ENCODE assay signal across 10 cellular contexts in the genomic region with DNA sequence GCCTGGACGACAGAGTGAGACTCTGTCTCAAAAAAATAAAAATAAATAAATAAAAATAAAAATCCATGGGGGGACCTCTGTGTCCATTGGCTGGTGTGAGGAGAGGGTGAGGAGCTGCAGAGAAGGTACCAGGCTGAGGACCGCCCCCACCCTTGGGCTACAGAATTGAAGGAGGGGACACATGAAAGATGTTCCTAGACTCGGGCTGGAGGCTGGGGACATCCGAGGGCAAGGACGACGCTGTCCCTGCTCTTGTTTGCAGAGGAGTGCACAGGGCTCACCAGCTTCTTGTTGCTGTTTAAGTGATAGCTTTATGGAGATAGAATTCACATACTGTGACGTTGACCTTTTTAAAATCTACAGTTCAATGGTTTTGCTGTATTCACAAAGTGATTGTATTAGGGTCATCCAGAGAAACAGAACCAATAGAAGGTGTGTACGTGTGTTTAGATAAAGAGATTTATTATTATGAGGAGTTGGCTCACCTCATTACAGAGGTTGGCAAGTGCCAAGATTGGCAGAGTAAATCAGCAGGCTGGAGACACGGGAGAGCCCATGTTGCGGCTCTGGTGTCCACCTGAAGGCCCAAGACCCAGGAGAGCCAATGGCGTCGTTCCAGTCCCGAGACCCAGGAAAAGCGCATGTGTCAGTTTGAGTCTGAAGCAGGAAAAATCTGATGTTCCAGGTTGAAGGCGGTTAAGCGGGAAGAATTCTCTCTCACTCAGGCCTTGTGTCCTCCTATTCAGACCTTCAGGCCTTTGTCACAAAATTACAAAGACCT.
DNase-seq lines count a peak whose midpoint lies in the region; ATAC-seq, FAIRE-seq and TF ChIP-seq lines count a peak whose summit lies in the region.
"Had no signal": no experiment of that assay in that cellular context is flagged by ENCODE, and none has a peak within 500 bp of the region (broad histone marks: within the 10 kb centered on the region; RNA-seq: fewer than 3 reads in every experiment).

No MANE protein-coding gene starts in this region.

- no peak overlapping the region for H3K4me2 ChIP-seq in astrocyte (ENCODE audit: low read length)
- H3K4me2 ChIP-seq: KMS-11 had no signal

- BruUV-seq in A673 (replicated peaks; lab: Mats Ljungman, UMichigan): no TSS peak

- H3K9ac ChIP-seq in astrocyte (ENCODE audit: low read length): peak overlapping the region; percentile 33
- H3K9ac ChIP-seq: KMS-11 had no signal

- H3K36me3 Mint-ChIP-seq in astrocyte (ENCODE audit: low read depth, unreplicated experiment): peaks cover 2% of the 10 kb centered on the region
- H3K36me3 Mint-ChIP-seq in naive thymus-derived CD4-positive, alpha-beta T cell: peaks cover 0 to 48% (median 23%) of the 10 kb centered on the region in 5 donors

- no peaks in the 10 kb centered on the region for H3K9me3 Mint-ChIP-seq in astrocyte (ENCODE audit: unreplicated experiment)
- H3K9me3 Mint-ChIP-seq in naive thymus-derived CD4-positive, alpha-beta T cell: peaks cover 0 to 3% (median 0%) of the 10 kb centered on the region in 11 donors

- H3K4me3 ChIP-seq in A673 (ENCODE audit: low read depth, low read length, poor library complexity, severe bottlenecking) (no peak overlapping the region), HL-60 (replicated peaks; ENCODE audit: insufficient read depth, low read length) (no peak overlapping the region), astrocyte (ENCODE audit: insufficient read depth, low read depth, low read length) (no peak overlapping the region)
- peak overlapping the region; percentile 33 for H3K4me3 ChIP-seq in naive thymus-derived CD4-positive, alpha-beta T cell (ENCODE audit: low read length)

- H3K27me3 ChIP-seq in A673 (replicated peaks; ENCODE audit: insufficient read depth, low read depth, low read length, poor library complexity): no peaks in the 10 kb centered on the region
- H3K27me3 ChIP-seq in HL-60 (ENCODE audit: insufficient read depth, poor library complexity, severe bottlenecking): no peaks in the 10 kb centered on the region
- no peaks in the 10 kb centered on the region for H3K27me3 ChIP-seq in astrocyte (ENCODE audit: insufficient read depth, low read length)
- no peaks in the 10 kb centered on the region for H3K27me3 ChIP-seq in naive thymus-derived CD4-positive, alpha-beta T cell (ENCODE audit: control insufficient read depth in 2 of 2, insufficient read depth in 2 of 2, low read length in 2 of 2)

- no peak for DNase-seq in A673 (ENCODE audit: low spot score)
- DNase-seq in HL-60 (ENCODE audit: low read depth in 1 of 2, low spot score in 1 of 2): no peak
- no peak for DNase-seq in astrocyte (ENCODE audit: low read depth)
- no peak for DNase-seq in naive thymus-derived CD4-positive, alpha-beta T cell
- DNase-seq in NCI-H1694 treated with DMSO at 0.1 percent for 48 hours (lab: John Stamatoyannopoulos, UW): no peak
- DNase-seq in NCI-H2227 treated with DMSO at 0.1 percent for 48 hours (lab: John Stamatoyannopoulos, UW): no peak
- no peak for DNase-seq in NCI-H128 (lab: John Stamatoyannopoulos, UW; ENCODE audit: unreplicated experiment)
- DNase-seq: stimulated activated CD4-positive, alpha-beta T cell treated with anti-CD3 and anti-CD28 coated beads, Interleukin-4, amount 100 ng/mL, for 1 hour had no signal

- TF ChIP-seq CTCF in A673 (conservative IDR thresholded peaks at IDR 0.05; ENCODE audit: low read depth, low read length) (no peak), HL-60 (IDR thresholded peaks at IDR 0.05; ENCODE audit: insufficient read depth, low read length) (no peak), astrocyte (IDR thresholded peaks at IDR 0.05; ENCODE audit: insufficient read depth, low read depth, low read length) (no peak)

- H3K27me3 Mint-ChIP-seq in astrocyte (ENCODE audit: low read depth, unreplicated experiment): no peaks in the 10 kb centered on the region
- no peaks in the 10 kb centered on the region for H3K27me3 Mint-ChIP-seq in naive thymus-derived CD4-positive, alpha-beta T cell

- H3K4me1 ChIP-seq in A673 (ENCODE audit: insufficient read depth, low read length, poor library complexity, severe bottlenecking) (peaks cover 47% of the 10 kb centered on the region), astrocyte (ENCODE audit: insufficient read depth, low read length) (peaks cover 40% of the 10 kb centered on the region)
- peaks cover 84 to 90% of the 10 kb centered on the region in 2 donors for H3K4me1 ChIP-seq in naive thymus-derived CD4-positive, alpha-beta T cell (ENCODE audit: control insufficient read depth in 2 of 2, insufficient read depth in 2 of 2, low read length in 2 of 2)

- H3K4me3 Mint-ChIP-seq in astrocyte (ENCODE audit: unreplicated experiment): peak overlapping the region; percentile 1
- H3K4me3 Mint-ChIP-seq in naive thymus-derived CD4-positive, alpha-beta T cell: peak overlapping the region; percentile 81 to 100 (median 94)

- peaks cover 31% of the 10 kb centered on the region for H3K4me1 Mint-ChIP-seq in astrocyte (ENCODE audit: low read depth, unreplicated experiment)
- peaks cover 63 to 88% (median 82%) of the 10 kb centered on the region in 7 donors for H3K4me1 Mint-ChIP-seq in naive thymus-derived CD4-positive, alpha-beta T cell

- H4K20me1 ChIP-seq in astrocyte (ENCODE audit: insufficient read depth, low read length): peaks cover 77% of the 10 kb centered on the region

- intact Hi-C loops in A673 (cut with micrococcal nuclease; ENCODE audit: unreplicated experiment): no loop called here
- intact Hi-C loops in naive thymus-derived CD4-positive, alpha-beta T cell (cut with micrococcal nuclease): loop anchor here (1.0 kb wide), 5 partner anchors 7 to 129 kb away; no protein-coding TSS in a partner anchor

- H3K36me3 ChIP-seq in A673 (ENCODE audit: insufficient read depth, low read length, poor library complexity, severe bottlenecking): no peaks in the 10 kb centered on the region
- H3K36me3 ChIP-seq in astrocyte (ENCODE audit: insufficient read depth, low read length): no peaks in the 10 kb centered on the region
- H3K36me3 ChIP-seq in naive thymus-derived CD4-positive, alpha-beta T cell (ENCODE audit: control insufficient read depth in 2 of 3, insufficient read depth in 3 of 3, low read length in 3 of 3): peaks cover 0 to 9% (median 0%) of the 10 kb centered on the region in 3 experiments

- peak overlapping the region; percentile 75 for H3K27ac ChIP-seq in A673 (ENCODE audit: low read depth, low read length, poor library complexity, severe bottlenecking)
- peak overlapping the region; percentile 66 for H3K27ac ChIP-seq in HL-60 (replicated peaks)
- peak overlapping the region; percentile 26 for H3K27ac ChIP-seq in astrocyte (ENCODE audit: low read depth, low read length)
- H3K27ac ChIP-seq in naive thymus-derived CD4-positive, alpha-beta T cell (ENCODE audit: low read depth, low read length): peak overlapping the region; percentile 92
- H3K27ac ChIP-seq: KMS-11 had no signal

- no peak overlapping the region for H2AFZ ChIP-seq in astrocyte (ENCODE audit: low read depth, low read length)

- FAIRE-seq in astrocyte (lab: Jason Lieb, UNC): no peak

- POLR2A ChIA-PET in A673 (lab: Charles Lee; ENCODE audit: low non-redundant PET): no interaction called here
- POLR2A ChIA-PET in naive thymus-derived CD4-positive, alpha-beta T cell (lab: Charles Lee): interaction anchor here (0.6 to 11.7 kb wide), 13 partner anchors 8 to 463 kb away, joined by 3 to 678 read pairs (median 8); no protein-coding TSS in a partner anchor

- no peak for ATAC-seq in naive thymus-derived CD4-positive, alpha-beta T cell
- ATAC-seq in HG03159 (IDR thresholded peaks at IDR 0.05; ENCODE audit: unreplicated experiment): no peak

- CTCF ChIA-PET in A673 (lab: Charles Lee): no interaction called here
- CTCF ChIA-PET in naive thymus-derived CD4-positive, alpha-beta T cell (lab: Charles Lee): interaction anchor here (1.3 to 1.9 kb wide), 2 partner anchors 23 to 129 kb away, joined by 4 to 8 read pairs; no protein-coding TSS in a partner anchor

- no peak overlapping the region for H3K27ac Mint-ChIP-seq in astrocyte (ENCODE audit: unreplicated experiment)
- H3K27ac Mint-ChIP-seq in naive thymus-derived CD4-positive, alpha-beta T cell: peak overlapping the region; percentile 93 to 100 (median 98)

- H3K79me2 ChIP-seq in astrocyte (ENCODE audit: insufficient read depth, low read length): peaks cover 95% of the 10 kb centered on the region

- no peaks in the 10 kb centered on the region for H3K9me3 ChIP-seq in A673 (ENCODE audit: low read depth, low read length, poor library complexity, severe bottlenecking)
- H3K9me3 ChIP-seq in astrocyte (ENCODE audit: insufficient read depth, low read depth, low read length): no peaks in the 10 kb centered on the region
- H3K9me3 ChIP-seq in naive thymus-derived CD4-positive, alpha-beta T cell (ENCODE audit: control insufficient read depth in 2 of 3, low read length in 3 of 3): no peaks in the 10 kb centered on the region

Comparison
In these comparisons a context has a peak if more than half of its experiments do, and no peak if none do; other contexts are left out.
1. H3K27ac ChIP-seq: peak in every context shown above with its lines; median percentile 92 in naive thymus-derived CD4-positive, alpha-beta T cell; 75 in A673; 66 in HL-60; 26 in astrocyte.